In genomic region chr1:226679853-226680516, GRCh38 we compare ENCODE assay signal across 7 cellular contexts. TPM values are rescaled to one million over a fixed set of nuclear protein-coding genes. Genes with fewer than 3 reads are reported as not detected.
DNase-seq lines count a peak whose midpoint lies in the region; ATAC-seq, FAIRE-seq and TF ChIP-seq lines count a peak whose summit lies in the region.

No MANE protein-coding gene starts in this region.

- DNase-seq in bronchial epithelial cell (ENCODE audit: low read depth) (no peak), NCI-H2171 (lab: John Stamatoyannopoulos, UW) (no peak)

- H3K36me3 ChIP-seq in bronchial epithelial cell (ENCODE audit: control insufficient read depth, insufficient read depth, low read length) (no peaks in the 10 kb centered on the region), iPS-20b (ENCODE audit: insufficient read depth, low read depth, low read length) (no peaks in the 10 kb centered on the region), skeletal muscle satellite cell (ENCODE audit: insufficient read depth, low read length) (no peaks in the 10 kb centered on the region)

- FAIRE-seq in bronchial epithelial cell (lab: Jason Lieb, UNC), result no peak

- H3K4me1 ChIP-seq in iPS-20b (ENCODE audit: insufficient read depth, low read length), result peaks cover 32% of the 10 kb centered on the region
- H3K4me1 ChIP-seq in skeletal muscle satellite cell (ENCODE audit: control insufficient read depth, insufficient read depth, low read length), result peaks cover 29% of the 10 kb centered on the region

- H3K9ac ChIP-seq in iPS-20b (ENCODE audit: low read depth, low read length), result peak overlapping the region; percentile 74; the same call in 1 of the 2 replicates
- H3K9ac ChIP-seq in skeletal muscle satellite cell (ENCODE audit: low read depth, low read length), result peak overlapping the region; percentile 24

- H3K4me2 ChIP-seq in skeletal muscle satellite cell (ENCODE audit: low read length), result peak overlapping the region; percentile 80

- no peaks in the 10 kb centered on the region for H3K9me3 ChIP-seq in iPS-20b (ENCODE audit: insufficient read depth, low read depth, low read length)
- H3K9me3 ChIP-seq in skeletal muscle satellite cell (replicated peaks; ENCODE audit: low read length), result no peaks in the 10 kb centered on the region

- ATAC-seq in GM19043 (IDR thresholded peaks at IDR 0.05; ENCODE audit: low read depth, unreplicated experiment) (peak; percentile 55), HG03354 (IDR thresholded peaks at IDR 0.05; ENCODE audit: poor library complexity, severe bottlenecking, unreplicated experiment) (peak; percentile 55)

- no peak overlapping the region for H3K27ac ChIP-seq in iPS-20b (ENCODE audit: low read length)

- H3K27me3 ChIP-seq in bronchial epithelial cell (ENCODE audit: control insufficient read depth, insufficient read depth, low read length), result no peaks in the 10 kb centered on the region
- peaks cover 77% of the 10 kb centered on the region for H3K27me3 ChIP-seq in iPS-20b (ENCODE audit: insufficient read depth, low read length)
- peaks cover 4% of the 10 kb centered on the region for H3K27me3 ChIP-seq in skeletal muscle satellite cell (ENCODE audit: control insufficient read depth, insufficient read depth, low read length)

- TF ChIP-seq CTCF in WI38 (IDR thresholded peaks at IDR 0.05; ENCODE audit: low read depth, low read length) (no peak), bronchial epithelial cell (IDR thresholded peaks at IDR 0.05; ENCODE audit: insufficient read depth, low read length, severe bottlenecking) (no peak)

- H3K4me3 ChIP-seq in WI38 (ENCODE audit: low read depth, low read length), result peak overlapping the region; percentile 18
- H3K4me3 ChIP-seq in bronchial epithelial cell (ENCODE audit: low read depth, low read length), result peak overlapping the region; percentile 44
- H3K4me3 ChIP-seq in iPS-20b (ENCODE audit: low read length), result peak overlapping the region; percentile 63
- peak overlapping the region; percentile 62 for H3K4me3 ChIP-seq in skeletal muscle satellite cell (ENCODE audit: low read length)

RNA-seq across cellular contexts. Expression of gene ITPKB, which starts 59.1 kb away (rescaled TPM):
- 1.3 and 1.9 TPM in 2 replicates for total RNA-seq in bronchial epithelial cell
- total RNA-seq in skeletal muscle satellite cell (2012; rRNA removed), result 1.5 and 2.2 TPM in 2 replicates
